8 cellular contexts compared by ENCODE assay signal in the genomic region with DNA sequence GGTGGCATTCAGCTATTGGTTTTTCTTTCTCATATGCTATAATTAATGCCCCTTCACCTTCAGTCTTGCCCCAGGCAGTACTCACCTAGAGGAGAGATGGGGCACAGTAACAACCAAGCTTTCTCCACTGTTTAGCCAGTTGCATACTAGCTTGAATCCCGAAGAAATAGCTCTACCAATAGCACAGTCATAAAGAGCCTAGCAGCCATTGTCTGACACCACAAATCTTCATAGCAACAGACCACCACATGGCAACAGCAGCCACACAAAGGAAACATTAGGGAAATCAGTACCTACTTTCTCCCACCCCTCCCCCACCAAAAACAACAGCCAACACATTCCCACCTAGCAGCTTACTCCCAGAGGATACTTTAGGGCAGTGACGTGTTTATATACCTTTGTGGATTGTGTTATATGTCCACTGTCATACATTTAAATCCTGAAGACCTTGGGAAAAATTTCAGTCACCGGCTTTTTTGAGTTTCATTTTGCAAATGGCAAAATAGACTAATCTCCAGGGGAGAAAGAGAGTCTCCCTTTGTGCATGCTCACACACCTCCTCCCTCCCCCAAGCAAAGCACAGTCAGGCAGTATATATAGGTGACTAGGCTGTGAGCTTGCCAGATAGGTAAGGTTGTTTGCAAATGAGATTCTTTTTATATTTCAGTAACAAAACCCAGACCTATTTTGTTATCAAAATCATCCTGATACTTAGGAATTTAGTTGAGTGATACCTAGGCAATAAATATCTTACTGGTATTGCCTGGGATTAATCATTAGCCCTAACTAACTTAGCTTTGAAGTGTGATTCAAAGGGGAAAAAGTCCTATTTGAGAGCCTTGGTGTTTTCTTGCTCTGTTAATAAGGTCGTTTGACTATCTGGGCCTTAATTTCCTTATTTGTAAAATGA.
DNase-seq lines count a peak whose midpoint lies in the region; ATAC-seq and TF ChIP-seq lines count a peak whose summit lies in the region.

No MANE protein-coding gene starts in this region.

- intact Hi-C loops in prostate gland (cut with DNase I): no loop called here

- 50% methylated on average over 4 of the region's 4 CpGs for WGBS in prostate gland

- TF ChIP-seq CTCF in prostate gland (IDR thresholded peaks at IDR 0.05): no peak

- H3K36me3 ChIP-seq in prostate gland: no peaks in the 10 kb centered on the region

- ATAC-seq in HG03135 (IDR thresholded peaks at IDR 0.05; ENCODE audit: unreplicated experiment) (peak; percentile 46), esophagus mucosa (peak; percentile 53)

- H3K27ac ChIP-seq in prostate gland: peak overlapping the region; percentile 32 to 45

- peaks cover 3% of the 10 kb centered on the region for H3K4me1 ChIP-seq in prostate gland (replicated peaks)

- H3K9me3 ChIP-seq in prostate gland: no peaks in the 10 kb centered on the region

- H3K4me3 ChIP-seq in prostate gland: no peak overlapping the region

- peak; percentile 27; the same call in 1 of the 2 replicates for TF ChIP-seq POLR2A in Raji (IDR thresholded peaks at IDR 0.05; ENCODE audit: insufficient read depth, low read depth, low read length)
- no peak for TF ChIP-seq POLR2A in prostate gland (IDR thresholded peaks at IDR 0.05)

- H3K27me3 ChIP-seq in prostate gland (replicated peaks; ENCODE audit: insufficient read depth): no peaks in the 10 kb centered on the region

- peak; percentile 40 for DNase-seq in stimulated activated CD4-positive, alpha-beta T cell treated with anti-CD3 and anti-CD28 coated beads, Interleukin-15, amount 100 ng/mL, for 24 hours
- DNase-seq in stimulated activated CD4-positive, alpha-beta T cell treated with anti-CD3 and anti-CD28 coated beads, Interleukin-2, amount 100 ng/mL, for 48 hours: no peak
- DNase-seq in prostate gland (ENCODE audit: low spot score) (no peak), foreskin melanocyte (no peak), epidermal melanocyte (ENCODE audit: insufficient read length, low spot score) (no peak)
